Comparison of ENCODE assay signal across 17 cellular contexts in the genomic region with DNA sequence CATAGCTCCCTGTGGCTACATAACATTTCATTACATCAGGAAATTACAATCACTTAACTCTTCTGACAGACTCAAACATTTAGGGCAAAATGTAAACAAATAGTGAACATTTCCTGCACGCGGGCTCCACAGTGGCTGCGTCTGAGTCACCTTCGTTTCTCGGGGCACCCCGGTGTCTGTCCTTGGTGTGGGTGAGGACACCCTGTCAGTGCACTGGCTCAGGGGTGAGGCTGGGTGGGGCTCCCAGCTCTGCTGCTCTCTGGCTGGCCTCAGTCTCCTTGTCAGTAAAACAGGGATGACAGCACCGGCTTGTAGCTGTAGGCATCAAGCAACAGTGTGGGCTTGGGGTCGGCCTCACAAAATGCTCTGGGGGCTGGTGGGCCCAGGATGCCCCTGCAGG.
A peak's percentile ranks its signal among the peaks of the same experiment; 100 is the strongest.
DNase-seq lines count a peak whose midpoint lies in the region; ATAC-seq and TF ChIP-seq lines count a peak whose summit lies in the region.
"Had no signal": no experiment of that assay in that cellular context is flagged by ENCODE, and none has a peak within 500 bp of the region (broad histone marks: within the 10 kb centered on the region; RNA-seq: fewer than 3 reads in every experiment).

No MANE protein-coding gene starts in this region.

- H3K9me3 ChIP-seq in neuronal stem cell (replicated peaks in 1 of 2; ENCODE audit: control insufficient read depth in 2 of 2, insufficient read depth in 1 of 2, low read depth in 1 of 2, low read length in 2 of 2), result peaks cover 0 to 6% of the 10 kb centered on the region in 2 donors
- H3K9me3 ChIP-seq in upper lobe of right lung, result no peaks in the 10 kb centered on the region
- peaks cover 0 to 14% (median 0%) of the 10 kb centered on the region in 4 donors for H3K9me3 ChIP-seq in stomach
- H3K9me3 ChIP-seq: Caco-2 had no signal

- H3K4me1 Mint-ChIP-seq in activated naive CD4-positive, alpha-beta T cell treated with anti-CD3 and anti-CD28 coated beads, Interleukin-2, amount 10 ng/mL, durations not matched to agents 7 days and 5 days, result no peaks in the 10 kb centered on the region
- H3K4me1 Mint-ChIP-seq in natural killer cell treated with Interleukin-12 subunit alpha and Interleukin-12 subunit beta and Interleukin-15 and Interleukin-18, amount 100 ng/mL, for 72 hours (ENCODE audit: low read depth in 2 of 2), result no peaks in the 10 kb centered on the region
- H3K4me1 Mint-ChIP-seq: CD4-positive, CD25-positive, alpha-beta regulatory T cell had no signal

- no peak for ATAC-seq in upper lobe of right lung
- no peak for ATAC-seq in natural killer cell treated with Interleukin-12 subunit alpha and Interleukin-12 subunit beta and Interleukin-15 and Interleukin-18, amount 100 ng/mL, for 72 hours
- ATAC-seq: CD8-positive, alpha-beta T cell had no signal

- no peak overlapping the region for H3K23ac ChIP-seq in neuronal stem cell (ENCODE audit: low read depth, low read length, poor library complexity)

- no peak overlapping the region for H3K4ac ChIP-seq in neuronal stem cell (ENCODE audit: low read length)

- H3K4me2 ChIP-seq in neuronal stem cell (ENCODE audit: insufficient read depth, low read length, poor library complexity, severe bottlenecking), result no peak overlapping the region

- no peaks in the 10 kb centered on the region for H3K79me1 ChIP-seq in neuronal stem cell (ENCODE audit: low read depth, low read length)

- no peaks in the 10 kb centered on the region for H3K9me3 Mint-ChIP-seq in activated naive CD4-positive, alpha-beta T cell treated with anti-CD3 and anti-CD28 coated beads, Interleukin-2, amount 10 ng/mL, durations not matched to agents 7 days and 5 days
- H3K9me3 Mint-ChIP-seq in natural killer cell treated with Interleukin-12 subunit alpha and Interleukin-12 subunit beta and Interleukin-15 and Interleukin-18, amount 100 ng/mL, for 72 hours, result no peaks in the 10 kb centered on the region

- no peak overlapping the region for H2BK5ac ChIP-seq in neuronal stem cell (ENCODE audit: low read length)

- H2BK120ac ChIP-seq in neuronal stem cell (ENCODE audit: low read depth, low read length), result no peak overlapping the region

- intact Hi-C loops in upper lobe of right lung (cut with DNase I) (no loop called here), stomach (cut with DNase I; ENCODE audit: low total_unique reads) (no loop called here)

- WGBS in neuronal stem cell (ENCODE audit: extremely low coverage in 2 of 2, insufficient read length in 2 of 2, insufficient replicate concordance in 1 of 2), 2 donors, result no CpG with 5 or more reads among the region's 8 CpGs
- WGBS in stomach, 5 donors, result 41 to 61% (median 43%) methylated on average over 6 to 8 of the region's 8 CpGs

- no peak for TF ChIP-seq POLR2A in stomach (IDR thresholded peaks at IDR 0.05)

- peaks cover 5% of the 10 kb centered on the region for H3K27me3 Mint-ChIP-seq in activated naive CD4-positive, alpha-beta T cell treated with anti-CD3 and anti-CD28 coated beads, Interleukin-2, amount 10 ng/mL, durations not matched to agents 7 days and 5 days
- H3K27me3 Mint-ChIP-seq in natural killer cell treated with Interleukin-12 subunit alpha and Interleukin-12 subunit beta and Interleukin-15 and Interleukin-18, amount 100 ng/mL, for 72 hours, result no peaks in the 10 kb centered on the region
- H3K27me3 Mint-ChIP-seq: CD4-positive, CD25-positive, alpha-beta regulatory T cell had no signal

- H4K91ac ChIP-seq in neuronal stem cell (ENCODE audit: low read depth, low read length, poor library complexity), result no peak overlapping the region

- no peaks in the 10 kb centered on the region for H3K36me3 ChIP-seq in neuronal stem cell (replicated peaks in 1 of 2; ENCODE audit: control insufficient read depth in 2 of 2, insufficient read depth in 2 of 2, low read length in 2 of 2)
- H3K36me3 ChIP-seq in upper lobe of right lung, result no peaks in the 10 kb centered on the region
- H3K36me3 ChIP-seq in stomach, result no peaks in the 10 kb centered on the region

- CTCF ChIA-PET in activated naive CD4-positive, alpha-beta T cell treated with anti-CD3 and anti-CD28 coated beads, Interleukin-2, amount 10 ng/mL, durations not matched to agents 7 days and 5 days (lab: Charles Lee), result no interaction called here

- TF ChIP-seq EP300 in stomach (IDR thresholded peaks at IDR 0.05), result no peak

- H3K27me3 ChIP-seq in neuronal stem cell (ENCODE audit: control insufficient read depth in 3 of 3, insufficient read depth in 3 of 3, low read depth in 1 of 3, low read length in 3 of 3) (no peaks in the 10 kb centered on the region), upper lobe of right lung (no peaks in the 10 kb centered on the region), stomach (no peaks in the 10 kb centered on the region)

- no peak overlapping the region for H2AFZ ChIP-seq in neuronal stem cell (ENCODE audit: low read length)

- H3K4me3 ChIP-seq in neuronal stem cell (ENCODE audit: low read length in 2 of 2), result no peak overlapping the region
- no peak overlapping the region for H3K4me3 ChIP-seq in upper lobe of right lung
- no peak overlapping the region for H3K4me3 ChIP-seq in stomach

- H3K27ac Mint-ChIP-seq in activated naive CD4-positive, alpha-beta T cell treated with anti-CD3 and anti-CD28 coated beads, Interleukin-2, amount 10 ng/mL, durations not matched to agents 7 days and 5 days, result no peak overlapping the region
- H3K27ac Mint-ChIP-seq in natural killer cell treated with Interleukin-12 subunit alpha and Interleukin-12 subunit beta and Interleukin-15 and Interleukin-18, amount 100 ng/mL, for 72 hours, result no peak overlapping the region
- H3K27ac Mint-ChIP-seq: CD4-positive, CD25-positive, alpha-beta regulatory T cell; CD8-positive, alpha-beta T cell had no signal

- DNase-seq in activated naive CD4-positive, alpha-beta T cell treated with anti-CD3 and anti-CD28 coated beads, Interleukin-2, amount 10 ng/mL, durations not matched to agents 7 days and 5 days, result peak; percentile 21
- no peak for DNase-seq in activated naive CD4-positive, alpha-beta T cell treated with anti-CD3 and anti-CD28 coated beads, Interleukin-2, amount 50 U/mL, for 16 hours
- DNase-seq in M059J (ENCODE audit: low read depth) (peak; percentile 11), neuronal stem cell (ENCODE audit: low spot score) (no peak), upper lobe of right lung (peak; percentile 60), CD1c-positive myeloid dendritic cell (ENCODE audit: extremely low spot score) (no peak), stomach (no peak)
- no peak for DNase-seq in natural killer cell treated with Interleukin-12 subunit alpha and Interleukin-12 subunit beta and Interleukin-15 and Interleukin-18, amount 100 ng/mL, for 72 hours (ENCODE audit: low spot score)
- DNase-seq: C1 segment of cervical spinal cord; Caco-2; CD4-positive, CD25-positive, alpha-beta regulatory T cell; CD8-positive, alpha-beta T cell; DMS153; DND-41; GOT3; H7; HCEC 1CT had no signal

- no peak overlapping the region for H4K8ac ChIP-seq in neuronal stem cell (ENCODE audit: low read depth, low read length)

- H3K36me3 Mint-ChIP-seq in activated naive CD4-positive, alpha-beta T cell treated with anti-CD3 and anti-CD28 coated beads, Interleukin-2, amount 10 ng/mL, durations not matched to agents 7 days and 5 days, result no peaks in the 10 kb centered on the region
- H3K36me3 Mint-ChIP-seq in natural killer cell treated with Interleukin-12 subunit alpha and Interleukin-12 subunit beta and Interleukin-15 and Interleukin-18, amount 100 ng/mL, for 72 hours, result no peaks in the 10 kb centered on the region
- H3K36me3 Mint-ChIP-seq: CD4-positive, CD25-positive, alpha-beta regulatory T cell; CD8-positive, alpha-beta T cell had no signal

- TF ChIP-seq CTCF in upper lobe of right lung (IDR thresholded peaks at IDR 0.05), result no peak
- no peak for TF ChIP-seq CTCF in stomach (IDR thresholded peaks at IDR 0.05)

- no peak overlapping the region for H3K18ac ChIP-seq in neuronal stem cell (ENCODE audit: low read length)

- H2BK15ac ChIP-seq in neuronal stem cell (ENCODE audit: low read length), result no peak overlapping the region

- peaks cover 0 to 2% of the 10 kb centered on the region in 2 donors for H3K4me1 ChIP-seq in neuronal stem cell (ENCODE audit: control insufficient read depth in 2 of 2, insufficient read depth in 1 of 2, low read depth in 1 of 2, low read length in 2 of 2)
- no peaks in the 10 kb centered on the region for H3K4me1 ChIP-seq in upper lobe of right lung
- H3K4me1 ChIP-seq in stomach, result no peaks in the 10 kb centered on the region
- H3K4me1 ChIP-seq: Caco-2 had no signal

- no peak overlapping the region for H3K4me3 Mint-ChIP-seq in activated naive CD4-positive, alpha-beta T cell treated with anti-CD3 and anti-CD28 coated beads, Interleukin-2, amount 10 ng/mL, durations not matched to agents 7 days and 5 days
- no peak overlapping the region for H3K4me3 Mint-ChIP-seq in natural killer cell treated with Interleukin-12 subunit alpha and Interleukin-12 subunit beta and Interleukin-15 and Interleukin-18, amount 100 ng/mL, for 72 hours
- H3K4me3 Mint-ChIP-seq: CD4-positive, CD25-positive, alpha-beta regulatory T cell; CD8-positive, alpha-beta T cell had no signal

- peak overlapping the region; percentile 52 for H2AK5ac ChIP-seq in neuronal stem cell (ENCODE audit: low read depth, low read length)

- no peak overlapping the region for H3K14ac ChIP-seq in neuronal stem cell (ENCODE audit: low read length)

- no peak overlapping the region for H3K27ac ChIP-seq in neuronal stem cell (replicated peaks; ENCODE audit: low read length)
- no peak overlapping the region for H3K27ac ChIP-seq in upper lobe of right lung
- H3K27ac ChIP-seq in stomach, result no peak overlapping the region

- no peak overlapping the region for H2BK12ac ChIP-seq in neuronal stem cell (ENCODE audit: low read length)

- H3K9ac ChIP-seq in neuronal stem cell (ENCODE audit: low read depth, low read length, poor library complexity), result no peak overlapping the region

Comparison
In these comparisons a context has a peak if more than half of its experiments do, and no peak if none do; other contexts are left out.
1. DNase-seq: peak in activated naive CD4-positive, alpha-beta T cell treated with anti-CD3 and anti-CD28 coated beads, Interleukin-2, amount 10 ng/mL, durations not matched to agents 7 days and 5 days (single experiment), M059J (single experiment) and upper lobe of right lung (single experiment); none in activated naive CD4-positive, alpha-beta T cell treated with anti-CD3 and anti-CD28 coated beads, Interleukin-2, amount 50 U/mL, for 16 hours (single experiment), neuronal stem cell (single experiment), natural killer cell treated with Interleukin-12 subunit alpha and Interleukin-12 subunit beta and Interleukin-15 and Interleukin-18, amount 100 ng/mL, for 72 hours (single experiment), CD1c-positive myeloid dendritic cell (single experiment) and stomach (single experiment).